1 cellular context compared by ENCODE assay signal in the genomic region with DNA sequence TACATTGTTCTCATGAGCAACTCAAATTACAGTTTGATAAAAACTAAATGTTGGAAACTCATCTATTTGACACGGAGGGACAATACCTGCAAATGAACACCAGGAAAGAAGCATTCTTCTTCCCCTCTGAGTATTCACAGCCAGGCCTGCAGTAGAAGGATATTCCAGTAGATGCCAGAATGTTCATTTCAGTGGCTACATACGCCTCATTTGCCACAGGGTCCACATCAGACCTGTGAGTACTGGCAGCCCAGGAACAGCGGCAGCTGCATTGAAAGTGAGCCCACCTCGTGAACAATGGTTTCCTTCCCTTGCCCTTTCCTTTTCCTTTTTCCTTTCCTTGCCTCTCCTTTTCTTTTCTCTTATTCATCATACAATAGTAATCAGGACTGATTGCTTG.
TF ChIP-seq lines count a peak whose summit lies in the region.

No MANE protein-coding gene starts in this region.

TF ChIP-seq in GM23338, 12 proteins besides CTCF, POLR2A, EP300 and RAD21 (continued from another document):
- TF ChIP-seq, protein P1, sequence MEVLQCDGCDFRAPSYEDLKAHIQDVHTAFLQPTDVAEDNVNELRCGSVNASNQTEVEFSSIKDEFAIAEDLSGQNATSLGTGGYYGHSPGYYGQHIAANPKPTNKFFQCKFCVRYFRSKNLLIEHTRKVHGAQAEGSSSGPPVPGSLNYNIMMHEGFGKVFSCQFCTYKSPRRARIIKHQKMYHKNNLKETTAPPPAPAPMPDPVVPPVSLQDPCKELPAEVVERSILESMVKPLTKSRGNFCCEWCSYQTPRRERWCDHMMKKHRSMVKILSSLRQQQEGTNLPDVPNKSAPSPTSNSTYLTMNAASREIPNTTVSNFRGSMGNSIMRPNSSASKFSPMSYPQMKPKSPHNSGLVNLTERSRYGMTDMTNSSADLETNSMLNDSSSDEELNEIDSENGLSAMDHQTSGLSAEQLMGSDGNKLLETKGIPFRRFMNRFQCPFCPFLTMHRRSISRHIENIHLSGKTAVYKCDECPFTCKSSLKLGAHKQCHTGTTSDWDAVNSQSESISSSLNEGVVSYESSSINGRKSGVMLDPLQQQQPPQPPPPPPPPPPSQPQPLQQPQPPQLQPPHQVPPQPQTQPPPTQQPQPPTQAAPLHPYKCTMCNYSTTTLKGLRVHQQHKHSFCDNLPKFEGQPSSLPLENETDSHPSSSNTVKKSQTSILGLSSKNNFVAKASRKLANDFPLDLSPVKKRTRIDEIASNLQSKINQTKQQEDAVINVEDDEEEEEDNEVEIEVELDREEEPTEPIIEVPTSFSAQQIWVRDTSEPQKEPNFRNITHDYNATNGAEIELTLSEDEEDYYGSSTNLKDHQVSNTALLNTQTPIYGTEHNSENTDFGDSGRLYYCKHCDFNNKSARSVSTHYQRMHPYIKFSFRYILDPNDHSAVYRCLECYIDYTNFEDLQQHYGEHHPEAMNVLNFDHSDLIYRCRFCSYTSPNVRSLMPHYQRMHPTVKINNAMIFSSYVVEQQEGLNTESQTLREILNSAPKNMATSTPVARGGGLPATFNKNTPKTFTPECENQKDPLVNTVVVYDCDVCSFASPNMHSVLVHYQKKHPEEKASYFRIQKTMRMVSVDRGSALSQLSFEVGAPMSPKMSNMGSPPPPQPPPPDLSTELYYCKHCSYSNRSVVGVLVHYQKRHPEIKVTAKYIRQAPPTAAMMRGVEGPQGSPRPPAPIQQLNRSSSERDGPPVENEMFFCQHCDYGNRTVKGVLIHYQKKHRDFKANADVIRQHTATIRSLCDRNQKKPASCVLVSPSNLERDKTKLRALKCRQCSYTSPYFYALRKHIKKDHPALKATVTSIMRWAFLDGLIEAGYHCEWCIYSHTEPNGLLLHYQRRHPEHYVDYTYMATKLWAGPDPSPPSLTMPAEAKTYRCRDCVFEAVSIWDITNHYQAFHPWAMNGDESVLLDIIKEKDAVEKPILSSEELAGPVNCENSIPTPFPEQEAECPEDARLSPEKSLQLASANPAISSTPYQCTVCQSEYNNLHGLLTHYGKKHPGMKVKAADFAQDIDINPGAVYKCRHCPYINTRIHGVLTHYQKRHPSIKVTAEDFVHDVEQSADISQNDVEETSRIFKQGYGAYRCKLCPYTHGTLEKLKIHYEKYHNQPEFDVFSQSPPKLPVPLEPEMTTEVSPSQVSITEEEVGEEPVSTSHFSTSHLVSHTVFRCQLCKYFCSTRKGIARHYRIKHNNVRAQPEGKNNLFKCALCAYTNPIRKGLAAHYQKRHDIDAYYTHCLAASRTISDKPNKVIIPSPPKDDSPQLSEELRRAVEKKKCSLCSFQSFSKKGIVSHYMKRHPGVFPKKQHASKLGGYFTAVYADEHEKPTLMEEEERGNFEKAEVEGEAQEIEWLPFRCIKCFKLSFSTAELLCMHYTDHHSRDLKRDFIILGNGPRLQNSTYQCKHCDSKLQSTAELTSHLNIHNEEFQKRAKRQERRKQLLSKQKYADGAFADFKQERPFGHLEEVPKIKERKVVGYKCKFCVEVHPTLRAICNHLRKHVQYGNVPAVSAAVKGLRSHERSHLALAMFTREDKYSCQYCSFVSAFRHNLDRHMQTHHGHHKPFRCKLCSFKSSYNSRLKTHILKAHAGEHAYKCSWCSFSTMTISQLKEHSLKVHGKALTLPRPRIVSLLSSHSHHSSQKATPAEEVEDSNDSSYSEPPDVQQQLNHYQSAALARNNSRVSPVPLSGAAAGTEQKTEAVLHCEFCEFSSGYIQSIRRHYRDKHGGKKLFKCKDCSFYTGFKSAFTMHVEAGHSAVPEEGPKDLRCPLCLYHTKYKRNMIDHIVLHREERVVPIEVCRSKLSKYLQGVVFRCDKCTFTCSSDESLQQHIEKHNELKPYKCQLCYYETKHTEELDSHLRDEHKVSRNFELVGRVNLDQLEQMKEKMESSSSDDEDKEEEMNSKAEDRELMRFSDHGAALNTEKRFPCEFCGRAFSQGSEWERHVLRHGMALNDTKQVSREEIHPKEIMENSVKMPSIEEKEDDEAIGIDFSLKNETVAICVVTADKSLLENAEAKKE (CRISPR knock-in tag; IDR thresholded peaks at IDR 0.05): no peak
